Comparison of ENCODE assay signal across 8 cellular contexts in genomic region chr1:227766015-227766634, GRCh38. TPM values are rescaled to one million over a fixed set of nuclear protein-coding genes. Genes with fewer than 3 reads are reported as not detected.
DNase-seq lines count a peak whose midpoint lies in the region; ATAC-seq lines count a peak whose summit lies in the region.
"Had no signal": no experiment of that assay in that cellular context is flagged by ENCODE, and none has a peak within 500 bp of the region (broad histone marks: within the 10 kb centered on the region; RNA-seq: fewer than 3 reads in every experiment).

No MANE protein-coding gene starts in this region.

- ATAC-seq in HG02610 (IDR thresholded peaks at IDR 0.05; ENCODE audit: unreplicated experiment) (peak; percentile 62), HG03520 (IDR thresholded peaks at IDR 0.05; ENCODE audit: unreplicated experiment) (no peak)

- DNase-seq in NCI-H345 treated with DMSO at 0.1 percent for 48 hours (lab: John Stamatoyannopoulos, UW; ENCODE audit: unreplicated experiment) = peak; percentile 86
- DNase-seq in activated T-cell treated with anti-CD3 and anti-CD28 coated beads for 48 hours (ENCODE audit: low read depth) = peak; percentile 62
- DNase-seq in myocyte (ENCODE audit: low read depth) = peak; percentile 86
- DNase-seq in iPS-NIHi7 (ENCODE audit: extremely low spot score) = no peak
- DNase-seq in T1000 (lab: John Stamatoyannopoulos, UW) = no peak

RNA-seq across cellular contexts. Expression of gene SNAP47, which starts 30.9 kb away (rescaled TPM):
- total RNA-seq in myocyte = 42.9 and 43.1 TPM in 2 replicates
- polyA plus RNA-seq in myocyte (2012) = 39.9 TPM

RNA-seq across cellular contexts. Expression of gene JMJD4, which starts 31.0 kb away (rescaled TPM):
- total RNA-seq in myocyte = 25.4 and 40.2 TPM in 2 replicates
- 25.1 TPM for polyA plus RNA-seq in myocyte (2012)

RNA-seq across cellular contexts. Expression of gene PRSS38, which starts 49.4 kb away (rescaled TPM):
- not detected in 2 replicates for total RNA-seq in myocyte
- polyA plus RNA-seq in myocyte (2012) = not detected
- total RNA-seq: heart left ventricle had no signal
- polyA plus RNA-seq: heart left ventricle had no signal

Comparison
In these comparisons a context has a peak if more than half of its experiments do, and no peak if none do; other contexts are left out.
1. DNase-seq: peak in NCI-H345 treated with DMSO at 0.1 percent for 48 hours (single experiment), activated T-cell treated with anti-CD3 and anti-CD28 coated beads for 48 hours (single experiment) and myocyte (single experiment); none in iPS-NIHi7 (single experiment) and T1000 (single experiment).